1 cellular context compared by ENCODE assay signal in the genomic region with DNA sequence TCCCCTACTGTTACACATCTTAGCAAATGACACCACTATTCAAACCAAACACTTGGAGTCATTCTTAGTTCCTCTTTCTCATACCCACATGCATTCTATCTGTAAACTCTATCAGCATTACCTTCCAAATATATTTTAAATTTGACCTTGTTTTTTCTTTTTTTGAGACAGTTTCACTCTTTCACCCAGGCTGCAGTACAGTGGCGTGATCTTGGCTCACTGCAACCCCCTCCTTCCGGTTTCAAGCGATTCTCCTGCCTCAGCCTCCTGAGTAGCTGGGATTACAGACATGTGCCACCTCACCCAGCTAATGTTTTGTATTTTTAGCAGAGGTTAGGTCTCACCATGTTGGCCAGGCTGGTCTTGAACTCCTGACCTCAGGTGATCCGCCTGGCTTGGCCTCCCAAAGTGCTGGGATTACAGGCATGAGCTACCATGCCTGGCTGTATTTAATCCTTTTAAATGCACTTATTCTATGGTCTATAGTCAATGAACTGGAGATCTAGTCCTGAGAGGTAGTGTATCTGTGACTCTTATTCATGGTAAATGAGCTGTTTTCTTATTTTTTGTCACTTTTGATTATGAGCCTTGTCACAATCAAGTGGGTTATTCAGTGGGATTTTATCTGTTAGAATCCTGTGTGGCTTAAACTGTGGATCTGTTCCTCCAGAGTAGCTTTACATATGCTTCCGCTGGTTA.
TF ChIP-seq lines count a peak whose summit lies in the region.

No MANE protein-coding gene starts in this region.

TF ChIP-seq in GM12878, 131 proteins besides CTCF, POLR2A, EP300 and RAD21 (continued from another document and continues in another):
- TF ChIP-seq SRF (IDR thresholded peaks at IDR 0.05; ENCODE audit: low read depth in 2 of 2, low read length in 2 of 2) (no peak), NFXL1 (IDR thresholded peaks at IDR 0.05; ENCODE audit: borderline replicate concordance) (no peak), SMC3 (IDR thresholded peaks at IDR 0.05; ENCODE audit: borderline replicate concordance, low read length) (no peak), ZNF207 (IDR thresholded peaks at IDR 0.05; ENCODE audit: borderline replicate concordance) (no peak), ZNF24 (IDR thresholded peaks at IDR 0.05) (no peak), NR2C1 (IDR thresholded peaks at IDR 0.05) (no peak), CEBPB (IDR thresholded peaks at IDR 0.05; ENCODE audit: borderline replicate concordance in 1 of 2, low read depth in 2 of 2, low read length in 2 of 2) (no peak), NRF1 (conservative IDR thresholded peaks at IDR 0.05; ENCODE audit: low read depth, low read length) (no peak), BMI1 (IDR thresholded peaks at IDR 0.05; ENCODE audit: borderline replicate concordance) (peak; percentile 36; the same call in 1 of the 2 replicates), RBBP5 (conservative IDR thresholded peaks at IDR 0.05) (no peak), RCOR1 (conservative IDR thresholded peaks at IDR 0.05; ENCODE audit: low read depth, low read length) (no peak), ATF7 (IDR thresholded peaks at IDR 0.05; ENCODE audit: low read depth) (peak; percentile 81), MTA2 (IDR thresholded peaks at IDR 0.05; ENCODE audit: low read depth) (peak; percentile 86), SUZ12 (IDR thresholded peaks at IDR 0.05; ENCODE audit: unreplicated experiment) (no peak), BACH1 (IDR thresholded peaks at IDR 0.05; ENCODE audit: borderline replicate concordance) (no peak), LARP7 (IDR thresholded peaks at IDR 0.05) (no peak), MEF2B (IDR thresholded peaks at IDR 0.05; ENCODE audit: partially characterized antibody, poor library complexity, severe bottlenecking) (peak; percentile 65), CREM (IDR thresholded peaks at IDR 0.05; ENCODE audit: low read depth) (peak; percentile 20; the same call in 1 of the 2 replicates), SPI1 (IDR thresholded peaks at IDR 0.05; ENCODE audit: borderline replicate concordance, insufficient read depth, low read depth, low read length) (peak; percentile 16; the same call in 1 of the 2 replicates), POLR2AphosphoS5 (IDR thresholded peaks at IDR 0.05; ENCODE audit: low read length) (0 out of 2 replicates have a peak, but pooled peaks have one; percentile 23), ZSCAN29 (IDR thresholded peaks at IDR 0.05) (no peak), TBL1XR1 (IDR thresholded peaks at IDR 0.05; ENCODE audit: low read depth, low read length) (no peak), ZNF622 (IDR thresholded peaks at IDR 0.05) (no peak), SIN3A (IDR thresholded peaks at IDR 0.05; ENCODE audit: low read depth, low read length) (no peak), CHD1 (IDR thresholded peaks at IDR 0.05; ENCODE audit: low read depth, low read length) (no peak), NR2F1 (conservative IDR thresholded peaks at IDR 0.05) (peak; percentile 84), SIX5 (IDR thresholded peaks at IDR 0.05; ENCODE audit: low read depth, low read length, severe bottlenecking) (no peak), ZNF274 (IDR thresholded peaks at IDR 0.05; ENCODE audit: insufficient read depth, insufficient read length) (no peak), STAT3 (IDR thresholded peaks at IDR 0.05; ENCODE audit: low read depth, low read length) (no peak), BRCA1 (IDR thresholded peaks at IDR 0.05; ENCODE audit: low read depth, low read length) (no peak), SUPT20H (IDR thresholded peaks at IDR 0.05; ENCODE audit: borderline replicate concordance, control insufficient read depth, low read depth, low read length) (no peak)
- TF ChIP-seq, protein P1, sequence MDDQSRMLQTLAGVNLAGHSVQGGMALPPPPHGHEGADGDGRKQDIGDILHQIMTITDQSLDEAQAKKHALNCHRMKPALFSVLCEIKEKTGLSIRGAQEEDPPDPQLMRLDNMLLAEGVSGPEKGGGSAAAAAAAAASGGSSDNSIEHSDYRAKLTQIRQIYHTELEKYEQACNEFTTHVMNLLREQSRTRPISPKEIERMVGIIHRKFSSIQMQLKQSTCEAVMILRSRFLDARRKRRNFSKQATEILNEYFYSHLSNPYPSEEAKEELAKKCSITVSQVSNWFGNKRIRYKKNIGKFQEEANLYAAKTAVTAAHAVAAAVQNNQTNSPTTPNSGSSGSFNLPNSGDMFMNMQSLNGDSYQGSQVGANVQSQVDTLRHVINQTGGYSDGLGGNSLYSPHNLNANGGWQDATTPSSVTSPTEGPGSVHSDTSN (IDR thresholded peaks at IDR 0.05; ENCODE audit: insufficient replicate concordance, low read depth, low read length): no peak
- TF ChIP-seq, protein P2, sequence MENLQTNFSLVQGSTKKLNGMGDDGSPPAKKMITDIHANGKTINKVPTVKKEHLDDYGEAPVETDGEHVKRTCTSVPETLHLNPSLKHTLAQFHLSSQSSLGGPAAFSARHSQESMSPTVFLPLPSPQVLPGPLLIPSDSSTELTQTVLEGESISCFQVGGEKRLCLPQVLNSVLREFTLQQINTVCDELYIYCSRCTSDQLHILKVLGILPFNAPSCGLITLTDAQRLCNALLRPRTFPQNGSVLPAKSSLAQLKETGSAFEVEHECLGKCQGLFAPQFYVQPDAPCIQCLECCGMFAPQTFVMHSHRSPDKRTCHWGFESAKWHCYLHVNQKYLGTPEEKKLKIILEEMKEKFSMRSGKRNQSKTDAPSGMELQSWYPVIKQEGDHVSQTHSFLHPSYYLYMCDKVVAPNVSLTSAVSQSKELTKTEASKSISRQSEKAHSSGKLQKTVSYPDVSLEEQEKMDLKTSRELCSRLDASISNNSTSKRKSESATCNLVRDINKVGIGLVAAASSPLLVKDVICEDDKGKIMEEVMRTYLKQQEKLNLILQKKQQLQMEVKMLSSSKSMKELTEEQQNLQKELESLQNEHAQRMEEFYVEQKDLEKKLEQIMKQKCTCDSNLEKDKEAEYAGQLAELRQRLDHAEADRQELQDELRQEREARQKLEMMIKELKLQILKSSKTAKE (IDR thresholded peaks at IDR 0.05; ENCODE audit: low read depth, poor library complexity, severe bottlenecking): peak; percentile 61
- TF ChIP-seq, protein P3, sequence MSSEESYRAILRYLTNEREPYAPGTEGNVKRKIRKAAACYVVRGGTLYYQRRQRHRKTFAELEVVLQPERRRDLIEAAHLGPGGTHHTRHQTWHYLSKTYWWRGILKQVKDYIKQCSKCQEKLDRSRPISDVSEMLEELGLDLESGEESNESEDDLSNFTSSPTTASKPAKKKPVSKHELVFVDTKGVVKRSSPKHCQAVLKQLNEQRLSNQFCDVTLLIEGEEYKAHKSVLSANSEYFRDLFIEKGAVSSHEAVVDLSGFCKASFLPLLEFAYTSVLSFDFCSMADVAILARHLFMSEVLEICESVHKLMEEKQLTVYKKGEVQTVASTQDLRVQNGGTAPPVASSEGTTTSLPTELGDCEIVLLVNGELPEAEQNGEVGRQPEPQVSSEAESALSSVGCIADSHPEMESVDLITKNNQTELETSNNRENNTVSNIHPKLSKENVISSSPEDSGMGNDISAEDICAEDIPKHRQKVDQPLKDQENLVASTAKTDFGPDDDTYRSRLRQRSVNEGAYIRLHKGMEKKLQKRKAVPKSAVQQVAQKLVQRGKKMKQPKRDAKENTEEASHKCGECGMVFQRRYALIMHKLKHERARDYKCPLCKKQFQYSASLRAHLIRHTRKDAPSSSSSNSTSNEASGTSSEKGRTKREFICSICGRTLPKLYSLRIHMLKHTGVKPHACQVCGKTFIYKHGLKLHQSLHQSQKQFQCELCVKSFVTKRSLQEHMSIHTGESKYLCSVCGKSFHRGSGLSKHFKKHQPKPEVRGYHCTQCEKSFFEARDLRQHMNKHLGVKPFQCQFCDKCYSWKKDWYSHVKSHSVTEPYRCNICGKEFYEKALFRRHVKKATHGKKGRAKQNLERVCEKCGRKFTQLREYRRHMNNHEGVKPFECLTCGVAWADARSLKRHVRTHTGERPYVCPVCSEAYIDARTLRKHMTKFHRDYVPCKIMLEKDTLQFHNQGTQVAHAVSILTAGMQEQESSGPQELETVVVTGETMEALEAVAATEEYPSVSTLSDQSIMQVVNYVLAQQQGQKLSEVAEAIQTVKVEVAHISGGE (CRISPR knock-in tag; IDR thresholded peaks at IDR 0.05): no peak
- TF ChIP-seq, protein P4, sequence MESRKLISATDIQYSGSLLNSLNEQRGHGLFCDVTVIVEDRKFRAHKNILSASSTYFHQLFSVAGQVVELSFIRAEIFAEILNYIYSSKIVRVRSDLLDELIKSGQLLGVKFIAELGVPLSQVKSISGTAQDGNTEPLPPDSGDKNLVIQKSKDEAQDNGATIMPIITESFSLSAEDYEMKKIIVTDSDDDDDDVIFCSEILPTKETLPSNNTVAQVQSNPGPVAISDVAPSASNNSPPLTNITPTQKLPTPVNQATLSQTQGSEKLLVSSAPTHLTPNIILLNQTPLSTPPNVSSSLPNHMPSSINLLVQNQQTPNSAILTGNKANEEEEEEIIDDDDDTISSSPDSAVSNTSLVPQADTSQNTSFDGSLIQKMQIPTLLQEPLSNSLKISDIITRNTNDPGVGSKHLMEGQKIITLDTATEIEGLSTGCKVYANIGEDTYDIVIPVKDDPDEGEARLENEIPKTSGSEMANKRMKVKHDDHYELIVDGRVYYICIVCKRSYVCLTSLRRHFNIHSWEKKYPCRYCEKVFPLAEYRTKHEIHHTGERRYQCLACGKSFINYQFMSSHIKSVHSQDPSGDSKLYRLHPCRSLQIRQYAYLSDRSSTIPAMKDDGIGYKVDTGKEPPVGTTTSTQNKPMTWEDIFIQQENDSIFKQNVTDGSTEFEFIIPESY (IDR thresholded peaks at IDR 0.05): 0 out of 2 replicates have a peak, but pooled peaks have one; percentile 9
- TF ChIP-seq, protein P5, sequence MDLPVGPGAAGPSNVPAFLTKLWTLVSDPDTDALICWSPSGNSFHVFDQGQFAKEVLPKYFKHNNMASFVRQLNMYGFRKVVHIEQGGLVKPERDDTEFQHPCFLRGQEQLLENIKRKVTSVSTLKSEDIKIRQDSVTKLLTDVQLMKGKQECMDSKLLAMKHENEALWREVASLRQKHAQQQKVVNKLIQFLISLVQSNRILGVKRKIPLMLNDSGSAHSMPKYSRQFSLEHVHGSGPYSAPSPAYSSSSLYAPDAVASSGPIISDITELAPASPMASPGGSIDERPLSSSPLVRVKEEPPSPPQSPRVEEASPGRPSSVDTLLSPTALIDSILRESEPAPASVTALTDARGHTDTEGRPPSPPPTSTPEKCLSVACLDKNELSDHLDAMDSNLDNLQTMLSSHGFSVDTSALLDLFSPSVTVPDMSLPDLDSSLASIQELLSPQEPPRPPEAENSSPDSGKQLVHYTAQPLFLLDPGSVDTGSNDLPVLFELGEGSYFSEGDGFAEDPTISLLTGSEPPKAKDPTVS (IDR thresholded peaks at IDR 0.05; ENCODE audit: low read depth, low read length): no peak
- TF ChIP-seq, protein P6, sequence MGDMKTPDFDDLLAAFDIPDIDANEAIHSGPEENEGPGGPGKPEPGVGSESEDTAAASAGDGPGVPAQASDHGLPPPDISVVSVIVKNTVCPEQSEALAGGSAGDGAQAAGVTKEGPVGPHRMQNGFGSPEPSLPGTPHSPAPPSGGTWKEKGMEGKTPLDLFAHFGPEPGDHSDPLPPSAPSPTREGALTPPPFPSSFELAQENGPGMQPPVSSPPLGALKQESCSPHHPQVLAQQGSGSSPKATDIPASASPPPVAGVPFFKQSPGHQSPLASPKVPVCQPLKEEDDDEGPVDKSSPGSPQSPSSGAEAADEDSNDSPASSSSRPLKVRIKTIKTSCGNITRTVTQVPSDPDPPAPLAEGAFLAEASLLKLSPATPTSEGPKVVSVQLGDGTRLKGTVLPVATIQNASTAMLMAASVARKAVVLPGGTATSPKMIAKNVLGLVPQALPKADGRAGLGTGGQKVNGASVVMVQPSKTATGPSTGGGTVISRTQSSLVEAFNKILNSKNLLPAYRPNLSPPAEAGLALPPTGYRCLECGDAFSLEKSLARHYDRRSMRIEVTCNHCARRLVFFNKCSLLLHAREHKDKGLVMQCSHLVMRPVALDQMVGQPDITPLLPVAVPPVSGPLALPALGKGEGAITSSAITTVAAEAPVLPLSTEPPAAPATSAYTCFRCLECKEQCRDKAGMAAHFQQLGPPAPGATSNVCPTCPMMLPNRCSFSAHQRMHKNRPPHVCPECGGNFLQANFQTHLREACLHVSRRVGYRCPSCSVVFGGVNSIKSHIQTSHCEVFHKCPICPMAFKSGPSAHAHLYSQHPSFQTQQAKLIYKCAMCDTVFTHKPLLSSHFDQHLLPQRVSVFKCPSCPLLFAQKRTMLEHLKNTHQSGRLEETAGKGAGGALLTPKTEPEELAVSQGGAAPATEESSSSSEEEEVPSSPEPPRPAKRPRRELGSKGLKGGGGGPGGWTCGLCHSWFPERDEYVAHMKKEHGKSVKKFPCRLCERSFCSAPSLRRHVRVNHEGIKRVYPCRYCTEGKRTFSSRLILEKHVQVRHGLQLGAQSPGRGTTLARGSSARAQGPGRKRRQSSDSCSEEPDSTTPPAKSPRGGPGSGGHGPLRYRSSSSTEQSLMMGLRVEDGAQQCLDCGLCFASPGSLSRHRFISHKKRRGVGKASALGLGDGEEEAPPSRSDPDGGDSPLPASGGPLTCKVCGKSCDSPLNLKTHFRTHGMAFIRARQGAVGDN (IDR thresholded peaks at IDR 0.05): no peak; the same call in 1 of the 2 replicates
- TF ChIP-seq, protein P7, sequence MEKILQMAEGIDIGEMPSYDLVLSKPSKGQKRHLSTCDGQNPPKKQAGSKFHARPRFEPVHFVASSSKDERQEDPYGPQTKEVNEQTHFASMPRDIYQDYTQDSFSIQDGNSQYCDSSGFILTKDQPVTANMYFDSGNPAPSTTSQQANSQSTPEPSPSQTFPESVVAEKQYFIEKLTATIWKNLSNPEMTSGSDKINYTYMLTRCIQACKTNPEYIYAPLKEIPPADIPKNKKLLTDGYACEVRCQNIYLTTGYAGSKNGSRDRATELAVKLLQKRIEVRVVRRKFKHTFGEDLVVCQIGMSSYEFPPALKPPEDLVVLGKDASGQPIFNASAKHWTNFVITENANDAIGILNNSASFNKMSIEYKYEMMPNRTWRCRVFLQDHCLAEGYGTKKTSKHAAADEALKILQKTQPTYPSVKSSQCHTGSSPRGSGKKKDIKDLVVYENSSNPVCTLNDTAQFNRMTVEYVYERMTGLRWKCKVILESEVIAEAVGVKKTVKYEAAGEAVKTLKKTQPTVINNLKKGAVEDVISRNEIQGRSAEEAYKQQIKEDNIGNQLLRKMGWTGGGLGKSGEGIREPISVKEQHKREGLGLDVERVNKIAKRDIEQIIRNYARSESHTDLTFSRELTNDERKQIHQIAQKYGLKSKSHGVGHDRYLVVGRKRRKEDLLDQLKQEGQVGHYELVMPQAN (conservative IDR thresholded peaks at IDR 0.05): no peak
